In genomic region chr4:20364969-20365368, GRCh38 we compare ENCODE assay signal across 9 cellular contexts.
"Had no signal": no experiment of that assay in that cellular context is flagged by ENCODE, and none has a peak within 500 bp of the region (broad histone marks: within the 10 kb centered on the region; RNA-seq: fewer than 3 reads in every experiment).

No MANE protein-coding gene starts in this region.

- H3K4me3 Mint-ChIP-seq: HFFc6, IgD-negative memory B cell had no signal

- H3K9ac ChIP-seq: GM23248 had no signal

- H3K4me1 Mint-ChIP-seq: IgD-negative memory B cell had no signal

- H3K4me3 ChIP-seq: GM23248, HAP-1, K562 had no signal

- H3K4me1 ChIP-seq: HAP-1 had no signal

- H3K27ac ChIP-seq: GM23248, HL-60 had no signal

- H3K36me3 ChIP-seq: HAP-1 had no signal

- H2AFZ ChIP-seq: GM23248 had no signal

- H3K27ac Mint-ChIP-seq: HFFc6, IgD-negative memory B cell had no signal

- H3K27me3 Mint-ChIP-seq: IgD-negative memory B cell had no signal

- H3K36me3 Mint-ChIP-seq: IgD-negative memory B cell had no signal

- H3K9me3 ChIP-seq: HAP-1 had no signal

- DNase-seq: GM23248, GOT3, H7, HFFc6 had no signal

- H3K9me3 Mint-ChIP-seq: HFFc6 had no signal

- ATAC-seq: HepG2, K562 had no signal
